8 cellular contexts compared by ENCODE assay signal in the genomic region with DNA sequence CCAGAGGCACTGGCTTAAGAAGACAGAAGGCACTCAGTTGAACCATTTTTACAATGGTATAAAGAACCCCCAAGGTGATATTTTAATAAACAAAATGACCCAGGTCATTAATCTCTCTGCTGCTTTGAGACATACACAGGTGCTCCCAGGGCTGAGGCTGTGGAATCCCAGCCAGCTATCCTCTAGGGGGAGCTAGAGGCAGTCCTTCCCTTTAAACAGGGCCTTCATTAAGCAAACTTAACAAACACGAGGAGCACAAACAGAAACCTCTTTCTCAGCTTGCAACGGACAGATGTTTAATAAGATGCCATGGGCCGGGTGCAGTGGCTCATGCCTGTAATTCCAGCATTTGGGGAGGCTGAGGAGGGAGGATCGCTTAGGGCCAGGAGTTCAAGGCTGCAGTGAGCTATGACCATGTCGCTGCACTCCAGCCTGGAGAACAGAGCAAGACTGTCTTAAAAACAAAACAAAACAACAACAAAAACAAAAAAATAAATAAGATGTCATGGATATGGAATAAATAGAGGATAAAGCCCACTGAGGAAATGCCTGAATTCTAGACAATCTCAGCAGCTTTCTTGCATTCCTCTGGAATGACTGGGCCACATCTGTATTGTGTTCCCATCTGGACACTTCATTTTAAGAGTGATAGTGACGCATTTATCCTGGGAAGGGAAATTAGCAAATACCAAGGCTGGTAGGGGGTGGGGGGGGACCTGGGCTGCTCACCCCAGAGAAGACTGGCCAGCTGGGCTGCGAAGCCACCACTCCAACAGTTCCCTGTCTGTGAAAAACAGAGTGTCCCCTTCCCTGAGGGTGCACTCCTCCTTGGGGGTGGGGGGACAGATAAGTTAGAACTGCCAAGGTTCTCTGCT.
DNase-seq lines count a peak whose midpoint lies in the region; ATAC-seq and TF ChIP-seq lines count a peak whose summit lies in the region.

No MANE protein-coding gene starts in this region.

- H3K27me3 Mint-ChIP-seq in brain = peaks cover 7% of the 10 kb centered on the region

- no peak overlapping the region for H3K27ac Mint-ChIP-seq in brain

- no peaks in the 10 kb centered on the region for H3K36me3 Mint-ChIP-seq in brain

- peaks cover 5% of the 10 kb centered on the region for H3K4me1 Mint-ChIP-seq in brain

- peak overlapping the region in 1 of 5 experiments; percentile 0 for H3K4me3 Mint-ChIP-seq in brain

- DNase-seq in activated gamma-delta T cell treated with Interleukin-2 at 50 U/mL for 16 hours (peak; percentile 51), activated gamma-delta T cell (lab: John Stamatoyannopoulos, UW) (no peak), NCI-H187 treated with DMSO at 0.1 percent for 48 hours (lab: John Stamatoyannopoulos, UW) (peak; percentile 25), SW480 (ENCODE audit: low spot score) (peak; percentile 76), inferior parietal cortex (ENCODE audit: extremely low spot score) (peak; percentile 48)
- DNase-seq in stimulated activated CD4-positive, alpha-beta T cell treated with anti-CD3 and anti-CD28 coated beads, Interleukin-4, amount 100 ng/mL, for 1 hour = peak; percentile 47

- peak; percentile 48 to 66 for TF ChIP-seq CTCF in brain (conservative IDR thresholded peaks at IDR 0.05)

- H3K9me3 Mint-ChIP-seq in brain = peaks cover 0 to 2% (median 0%) of the 10 kb centered on the region in 5 experiments

- no peak for ATAC-seq in GM21737 (IDR thresholded peaks at IDR 0.05; ENCODE audit: unreplicated experiment)
